ENCODE assay signal across 20 cellular contexts in the genomic region with DNA sequence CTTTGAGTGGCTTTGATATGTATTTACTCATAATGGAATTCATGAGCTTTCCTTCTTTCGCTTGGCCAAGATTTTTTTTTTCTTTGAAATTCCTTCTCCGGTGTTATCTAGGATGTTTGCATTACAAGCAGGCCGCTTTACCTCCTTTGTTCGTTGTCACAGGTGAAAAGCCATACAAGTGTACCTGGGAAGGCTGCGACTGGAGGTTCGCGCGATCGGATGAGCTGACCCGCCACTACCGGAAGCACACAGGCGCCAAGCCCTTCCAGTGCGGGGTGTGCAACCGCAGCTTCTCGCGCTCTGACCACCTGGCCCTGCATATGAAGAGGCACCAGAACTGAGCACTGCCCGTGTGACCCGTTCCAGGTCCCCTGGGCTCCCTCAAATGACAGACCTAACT. TPM values are rescaled to one million over a fixed set of nuclear protein-coding genes. Genes with fewer than 3 reads are reported as not detected.
A peak's percentile ranks its signal among the peaks of the same experiment; 100 is the strongest.
DNase-seq lines count a peak whose midpoint lies in the region; ATAC-seq and TF ChIP-seq lines count a peak whose summit lies in the region.
"Had no signal": no experiment of that assay in that cellular context is flagged by ENCODE, and none has a peak within 500 bp of the region (broad histone marks: within the 10 kb centered on the region; RNA-seq: fewer than 3 reads in every experiment).

No MANE protein-coding gene starts in this region.

- H3K9me3 ChIP-seq in AG04450 (ENCODE audit: control insufficient read depth, insufficient read depth, low read length) (no peaks in the 10 kb centered on the region), PC-3 (ENCODE audit: low read length) (no peaks in the 10 kb centered on the region), mucosa of rectum (ENCODE audit: control insufficient read depth in 2 of 2, low read length in 2 of 2) (no peaks in the 10 kb centered on the region)
- H3K9me3 ChIP-seq: gastroesophageal sphincter, right lobe of liver, tibial nerve had no signal

- H2AFZ ChIP-seq in PC-3 (ENCODE audit: low read length) = no peak overlapping the region

- H3K4me2 ChIP-seq in PC-3 (ENCODE audit: low read length) = no peak overlapping the region

- H3K4me1 ChIP-seq in PC-3 (ENCODE audit: insufficient read depth, low read length) (peaks cover 29% of the 10 kb centered on the region), mucosa of rectum (ENCODE audit: control insufficient read depth in 2 of 2, insufficient read depth in 2 of 2, low read length in 2 of 2) (peaks cover 24 to 44% of the 10 kb centered on the region in 2 donors)
- H3K4me1 ChIP-seq: gastroesophageal sphincter, right lobe of liver, tibial nerve had no signal

- H3K36me3 ChIP-seq in PC-3 (ENCODE audit: low read depth, low read length) = peaks cover 42% of the 10 kb centered on the region
- H3K36me3 ChIP-seq in mucosa of rectum (ENCODE audit: control insufficient read depth in 2 of 2, insufficient read depth in 2 of 2, low read length in 2 of 2) = peaks cover 19 to 30% of the 10 kb centered on the region in 2 donors
- H3K36me3 ChIP-seq: right lobe of liver had no signal

- no peak for ATAC-seq in PC-3
- ATAC-seq in stimulated activated effector memory CD8-positive, alpha-beta T cell treated with anti-CD3 and anti-CD28 coated beads, Interleukin-12 subunit alpha, Interleukin-12 subunit beta, amount 100 ng/mL, for 72 hours = no peak
- ATAC-seq: activated T-cell treated with anti-CD3 and anti-CD28 coated beads, Interleukin-2, amount 50 U/mL, for 72 hours; gastroesophageal sphincter; left cardiac atrium; Panc1; right lobe of liver had no signal

- H3K79me2 ChIP-seq in PC-3 (ENCODE audit: low read length) = peaks cover 60% of the 10 kb centered on the region

- H3K27me3 ChIP-seq in AG04450 (ENCODE audit: control insufficient read depth, insufficient read depth, low read length) (no peaks in the 10 kb centered on the region), PC-3 (ENCODE audit: low read length) (no peaks in the 10 kb centered on the region), mucosa of rectum (ENCODE audit: control insufficient read depth in 2 of 2, insufficient read depth in 2 of 2, low read length in 2 of 2) (no peaks in the 10 kb centered on the region)
- H3K27me3 ChIP-seq: gastroesophageal sphincter, right lobe of liver, tibial nerve had no signal

- H3K4me1 Mint-ChIP-seq in activated CD4-positive, alpha-beta memory T cell treated with anti-CD3 and anti-CD28 coated beads, Interleukin-2, amount 10 ng/mL, durations not matched to agents 7 days and 5 days = peaks cover 9% of the 10 kb centered on the region
- H3K4me1 Mint-ChIP-seq in stimulated activated effector memory CD8-positive, alpha-beta T cell treated with anti-CD3 and anti-CD28 coated beads, Interleukin-12 subunit alpha, Interleukin-12 subunit beta, amount 100 ng/mL, for 72 hours = no peaks in the 10 kb centered on the region
- H3K4me1 Mint-ChIP-seq: central memory CD8-positive, alpha-beta T cell had no signal

- DNase-seq in AG04450 (ENCODE audit: low read depth, low spot score) (no peak), PC-3 (no peak), iPS DF 4.7 (ENCODE audit: extremely low read depth, low spot score) (peak; percentile 87), SIG-M5 (lab: John Stamatoyannopoulos, UW) (no peak)
- DNase-seq in activated CD4-positive, alpha-beta memory T cell treated with anti-CD3 and anti-CD28 coated beads, Interleukin-2, amount 10 ng/mL, durations not matched to agents 7 days and 5 days = no peak
- DNase-seq in stimulated activated effector memory CD8-positive, alpha-beta T cell treated with anti-CD3 and anti-CD28 coated beads, Interleukin-12 subunit alpha, Interleukin-12 subunit beta, amount 100 ng/mL, for 72 hours (ENCODE audit: low spot score in 2 of 2) = no peak
- DNase-seq in effector CD8-positive, alpha-beta T cell (lab: John Stamatoyannopoulos, UW) = no peak
- DNase-seq: activated CD4-positive, alpha-beta T cell treated with anti-CD3 and anti-CD28 coated beads, Interleukin-2, amount 50 U/mL, for 48 hours; activated T-cell treated with anti-CD3 and anti-CD28 coated beads, Interleukin-2, amount 50 U/mL, for 72 hours; left cardiac atrium; NCI-H2029; NCI-H69; right lobe of liver had no signal

- H3K9me2 ChIP-seq in PC-3 (replicated peaks; ENCODE audit: low read length) = no peaks in the 10 kb centered on the region

- H4K20me1 ChIP-seq in PC-3 (ENCODE audit: low read length) = peaks cover 22% of the 10 kb centered on the region; the same call in 1 of the 2 replicates

- H3K27ac ChIP-seq in AG04450 (ENCODE audit: low read depth, low read length) (no peak overlapping the region), PC-3 (ENCODE audit: low read length) (peak overlapping the region; percentile 21; the same call in 1 of the 2 replicates), mucosa of rectum (ENCODE audit: low read depth in 2 of 2, low read length in 2 of 2) (peak overlapping the region; percentile 6 to 34)
- H3K27ac ChIP-seq: C4-2B, gastroesophageal sphincter, right lobe of liver, tibial nerve had no signal

- intact Hi-C loops in PC-3 (cut with micrococcal nuclease) = loop anchor here (5.0 kb wide), 4 partner anchors 62 to 632 kb away; no protein-coding TSS in a partner anchor

- CTCF ChIA-PET in AG04450 (lab: Charles Lee) (no interaction called here), PC-3 (lab: Charles Lee) (no interaction called here)
- CTCF ChIA-PET in activated CD4-positive, alpha-beta memory T cell treated with anti-CD3 and anti-CD28 coated beads, Interleukin-2, amount 10 ng/mL, durations not matched to agents 7 days and 5 days (lab: Charles Lee) = interaction anchor here (0.8 kb wide), 1 partner anchor 19 kb away, joined by 3 read pairs; no protein-coding TSS in a partner anchor

- TF ChIP-seq CTCF in AG04450 (IDR thresholded peaks at IDR 0.05; ENCODE audit: low read depth, low read length) (no peak), PC-3 (conservative IDR thresholded peaks at IDR 0.05; ENCODE audit: low read depth, low read length) (no peak)

- H3K36me3 Mint-ChIP-seq in activated CD4-positive, alpha-beta memory T cell treated with anti-CD3 and anti-CD28 coated beads, Interleukin-2, amount 10 ng/mL, durations not matched to agents 7 days and 5 days (ENCODE audit: low read depth) = no peaks in the 10 kb centered on the region
- no peaks in the 10 kb centered on the region for H3K36me3 Mint-ChIP-seq in stimulated activated effector memory CD8-positive, alpha-beta T cell treated with anti-CD3 and anti-CD28 coated beads, Interleukin-12 subunit alpha, Interleukin-12 subunit beta, amount 100 ng/mL, for 72 hours

- H3F3A ChIP-seq in PC-3 (ENCODE audit: low read length, unreplicated experiment) = no peaks in the 10 kb centered on the region

- peaks cover 2% of the 10 kb centered on the region for H3K9me3 Mint-ChIP-seq in activated CD4-positive, alpha-beta memory T cell treated with anti-CD3 and anti-CD28 coated beads, Interleukin-2, amount 10 ng/mL, durations not matched to agents 7 days and 5 days
- H3K9me3 Mint-ChIP-seq in stimulated activated effector memory CD8-positive, alpha-beta T cell treated with anti-CD3 and anti-CD28 coated beads, Interleukin-12 subunit alpha, Interleukin-12 subunit beta, amount 100 ng/mL, for 72 hours = no peaks in the 10 kb centered on the region
- H3K9me3 Mint-ChIP-seq: activated T-cell treated with anti-CD3 and anti-CD28 coated beads, Interleukin-2, amount 50 U/mL, for 72 hours; central memory CD8-positive, alpha-beta T cell had no signal

- POLR2A ChIA-PET in AG04450 (lab: Yijun Ruan, JAX) (interaction anchor here (1.1 to 1.4 kb wide), 2 partner anchors 15 to 17 kb away, joined by 4 to 6 read pairs; partner anchors contain the start of gene KLF5), PC-3 (lab: Charles Lee; ENCODE audit: unreplicated experiment) (interaction anchor here (0.6 kb wide), 1 partner anchor 1396 kb away, joined by 3 read pairs; no protein-coding TSS in a partner anchor)
- POLR2A ChIA-PET in activated CD4-positive, alpha-beta memory T cell treated with anti-CD3 and anti-CD28 coated beads, Interleukin-2, amount 10 ng/mL, durations not matched to agents 7 days and 5 days (lab: Charles Lee) = no interaction called here

- no peaks in the 10 kb centered on the region for H3K27me3 Mint-ChIP-seq in activated CD4-positive, alpha-beta memory T cell treated with anti-CD3 and anti-CD28 coated beads, Interleukin-2, amount 10 ng/mL, durations not matched to agents 7 days and 5 days

- H3K9ac ChIP-seq in PC-3 (ENCODE audit: low read length) (no peak overlapping the region), mucosa of rectum (ENCODE audit: low read depth in 1 of 2, low read length in 2 of 2) (peak overlapping the region in 1 of 2 donors; percentile 17)

- peak overlapping the region; percentile 32 for H3K4me3 ChIP-seq in AG04450 (ENCODE audit: low read depth, low read length)
- H3K4me3 ChIP-seq in PC-3 (ENCODE audit: low read length) = no peak overlapping the region
- H3K4me3 ChIP-seq in mucosa of rectum (ENCODE audit: low read length in 2 of 2) = no peak overlapping the region
- H3K4me3 ChIP-seq: gastroesophageal sphincter, right lobe of liver, tibial nerve had no signal

- no peak overlapping the region for H3K27ac Mint-ChIP-seq in activated CD4-positive, alpha-beta memory T cell treated with anti-CD3 and anti-CD28 coated beads, Interleukin-2, amount 10 ng/mL, durations not matched to agents 7 days and 5 days
- no peak overlapping the region for H3K27ac Mint-ChIP-seq in stimulated activated effector memory CD8-positive, alpha-beta T cell treated with anti-CD3 and anti-CD28 coated beads, Interleukin-12 subunit alpha, Interleukin-12 subunit beta, amount 100 ng/mL, for 72 hours
- H3K27ac Mint-ChIP-seq: activated T-cell treated with anti-CD3 and anti-CD28 coated beads, Interleukin-2, amount 50 U/mL, for 72 hours had no signal

- H3K4me3 Mint-ChIP-seq in activated CD4-positive, alpha-beta memory T cell treated with anti-CD3 and anti-CD28 coated beads, Interleukin-2, amount 10 ng/mL, durations not matched to agents 7 days and 5 days = no peak overlapping the region
- H3K4me3 Mint-ChIP-seq in stimulated activated effector memory CD8-positive, alpha-beta T cell treated with anti-CD3 and anti-CD28 coated beads, Interleukin-12 subunit alpha, Interleukin-12 subunit beta, amount 100 ng/mL, for 72 hours = no peak overlapping the region
- H3K4me3 Mint-ChIP-seq: activated T-cell treated with anti-CD3 and anti-CD28 coated beads, Interleukin-2, amount 50 U/mL, for 72 hours; central memory CD8-positive, alpha-beta T cell; neural crest cell had no signal

- no TSS peak for BruUV-seq in PC-3 (replicated peaks; lab: Mats Ljungman, UMichigan)

RNA-seq across cellular contexts. Expression of gene KLF5, which starts 16.7 kb away (rescaled TPM):
- 10.2 and 11.2 TPM in 2 replicates for polyA plus RNA-seq in AG04450 (2011; rRNA removed)
- polyA minus RNA-seq in AG04450 (2011; rRNA and poly(A)+ RNA removed) = 16.1 and 22.0 TPM in 2 replicates
- total RNA-seq in PC-3 (2014; rRNA removed) = 51.4 and 53.7 TPM in 2 replicates
- total RNA-seq in activated CD4-positive, alpha-beta memory T cell treated with anti-CD3 and anti-CD28 coated beads, Interleukin-2, amount 10 ng/mL, durations not matched to agents 7 days and 5 days = 1 to 10 TPM; 1.6 to 2.3 TPM

Comparison
In these comparisons a context has a peak if more than half of its experiments do, and no peak if none do; other contexts are left out.
1. RNA of gene KLF5, which starts 16.7 kb away (total RNA-seq): 51.4 to 53.7 TPM in PC-3; 1.6 to 2.3 TPM in activated CD4-positive, alpha-beta memory T cell treated with anti-CD3 and anti-CD28 coated beads, Interleukin-2, amount 10 ng/mL, durations not matched to agents 7 days and 5 days; every median in the first group is over 10 times any median in the second.